32 cellular contexts compared by ENCODE assay signal in the genomic region with DNA sequence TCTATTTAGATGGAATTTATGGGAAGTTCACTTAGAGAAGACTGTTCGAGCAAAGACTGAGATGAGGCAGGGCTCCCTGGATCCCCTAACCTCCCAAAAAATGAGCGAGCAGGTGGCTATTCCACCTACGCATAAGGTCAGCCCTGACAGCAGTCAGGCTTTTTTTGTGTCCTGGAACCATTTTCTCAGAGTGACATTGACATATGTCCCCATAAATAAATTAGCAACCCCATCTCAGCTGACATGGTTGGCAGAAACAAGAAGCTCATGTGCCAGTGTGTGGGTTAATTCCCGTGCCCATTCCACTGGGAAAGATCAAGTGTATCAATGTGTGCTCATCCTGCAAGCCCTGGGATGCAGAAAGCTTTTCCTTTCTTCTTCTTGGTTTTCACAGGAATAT.
"Had no signal": no experiment of that assay in that cellular context is flagged by ENCODE, and none has a peak within 500 bp of the region (broad histone marks: within the 10 kb centered on the region; RNA-seq: fewer than 3 reads in every experiment).

No MANE protein-coding gene starts in this region.

- DNase-seq: activated B cell treated with CpG ODN at 0.5 μM for 24 hours; activated CD4-positive, alpha-beta memory T cell treated with anti-CD3 and anti-CD28 coated beads for 36 hours; activated CD4-positive, alpha-beta T cell treated with anti-CD3 and anti-CD28 coated beads for 4 hours; activated CD4-positive, alpha-beta T cell treated with anti-CD3 and anti-CD28 coated beads, Interleukin-2, amount 10 ng/mL, durations not matched to agents 24 days and 14 days; activated CD4-positive, alpha-beta T cell treated with anti-CD3 and anti-CD28 coated beads, Interleukin-2, amount 50 U/mL, for 1 hour; activated CD4-positive, alpha-beta T cell treated with anti-CD3 and anti-CD28 coated beads, Interleukin-2, amount 50 U/mL, for 4 hours; activated CD4-positive, CD25-positive, alpha-beta regulatory T cell treated with anti-CD3 and anti-CD28 coated beads, Interleukin-2, amount 50 U/mL, for 72 hours; activated CD8-positive, alpha-beta memory T cell treated with anti-CD3 and anti-CD28 coated beads, Interleukin-2, amount 50 U/mL, for 4 hours; activated CD8-positive, alpha-beta T cell treated with anti-CD3 and anti-CD28 coated beads for 36 hours; activated effector memory CD4-positive, alpha-beta T cell treated with anti-CD3 and anti-CD28 coated beads, Interleukin-2, amount 50 U/mL, for 16 hours; activated gamma-delta T cell treated with Interleukin-2 at 50 U/mL for 16 hours; activated naive CD4-positive, alpha-beta T cell; activated naive CD4-positive, alpha-beta T cell treated with anti-CD3 and anti-CD28 coated beads for 36 hours; activated naive CD4-positive, alpha-beta T cell treated with anti-CD3 and anti-CD28 coated beads, Interleukin-2, amount 50 U/mL, for 16 hours; activated naive CD8-positive, alpha-beta T cell treated with anti-CD3 and anti-CD28 coated beads for 36 hours; activated T-cell treated with anti-CD3 and anti-CD28 coated beads for 4 hours; activated T-cell treated with anti-CD3 and anti-CD28 coated beads, Interleukin-2, amount 50 U/mL, for 1 hour; activated T-cell treated with anti-CD3 and anti-CD28 coated beads, Interleukin-2, amount 50 U/mL, for 4 hours; activated T-cell treated with anti-CD3 and anti-CD28 coated beads, Interleukin-2, amount 50 U/mL, for 72 hours; adrenal gland; amniotic stem cell; aorta; body of pancreas; brain microvascular endothelial cell; central memory CD4-positive, alpha-beta T cell; T-helper 1 cell; T-helper 2 cell; T-helper 9 cell had no signal

- H3K4me3 ChIP-seq: adrenal gland, body of pancreas, breast epithelium had no signal

- H3K27ac ChIP-seq: adrenal gland, body of pancreas, brain microvascular endothelial cell, breast epithelium, VCaP had no signal

- H3K4me1 ChIP-seq: adrenal gland, body of pancreas, breast epithelium had no signal

- ATAC-seq: activated CD8-positive, alpha-beta T cell treated with anti-CD3 and anti-CD28 coated beads for 36 hours; activated naive CD4-positive, alpha-beta T cell treated with anti-CD3 and anti-CD28 coated beads, Interleukin-2, amount 50 U/mL, for 72 hours; activated T-cell treated with anti-CD3 and anti-CD28 coated beads, Interleukin-2, amount 50 U/mL, for 4 hours; activated T-cell treated with anti-CD3 and anti-CD28 coated beads, Interleukin-2, amount 50 U/mL, for 72 hours; activated T-helper 17 cell treated with anti-CD3 and anti-CD28 coated beads, Interleukin-2, amount 50 U/mL, for 72 hours; body of pancreas had no signal

- H3K9me3 ChIP-seq: adrenal gland, body of pancreas, breast epithelium had no signal

- H3K36me3 ChIP-seq: adrenal gland, brain microvascular endothelial cell, breast epithelium had no signal

- H3K27me3 ChIP-seq: adrenal gland, body of pancreas, brain microvascular endothelial cell, breast epithelium had no signal
